ENCODE assay signal across 25 cellular contexts in genomic region chr15:99312228-99312627, GRCh38.
"Had no signal": no experiment of that assay in that cellular context is flagged by ENCODE, and none has a peak within 500 bp of the region (broad histone marks: within the 10 kb centered on the region; RNA-seq: fewer than 3 reads in every experiment).

No MANE protein-coding gene starts in this region.

- H3K27me3 ChIP-seq: stomach, suprapubic skin, testis, thyroid gland, tibial artery, tibial nerve, transverse colon, upper lobe of left lung, upper lobe of right lung, uterus, vagina had no signal

- H3K4me1 ChIP-seq: suprapubic skin, testis, tibial nerve, transverse colon, upper lobe of left lung, upper lobe of right lung, uterus, vagina had no signal

- H3K27ac ChIP-seq: stomach, suprapubic skin, testis, thoracic aorta, thyroid gland, tibial artery, tibial nerve, transverse colon, upper lobe of left lung, upper lobe of right lung, uterus, vagina had no signal

- ATAC-seq: stimulated activated effector memory CD8-positive, alpha-beta T cell treated with anti-CD3 and anti-CD28 coated beads, Interleukin-12 subunit alpha, Interleukin-12 subunit beta, amount 100 ng/mL, for 72 hours; stimulated activated memory B cell treated with anti-CD40 and anti-IgM and Interleukin-4, amounts not matched to agents 10 μg/mL and 1 μg/mL and 100 μg/mL, for 72 hours; stimulated activated naive B cell treated with anti-CD40 and anti-IgM and Interleukin-4, amounts not matched to agents 10 μg/mL and 1 μg/mL and 100 μg/mL, for 72 hours; stimulated activated naive CD8-positive, alpha-beta T cell treated with anti-CD3 and anti-CD28 coated beads, Interleukin-15, amount 100 ng/mL, for 72 hours; stimulated activated naive CD8-positive, alpha-beta T cell treated with anti-CD3 and anti-CD28 coated beads, Interleukin-15, Interleukin-2, amounts not matched to agents 100 U/mL and 50 U/mL, for 24 hours; upper lobe of right lung had no signal

- FAIRE-seq: urothelium cell line had no signal

- H3K4me3 ChIP-seq: stomach, suprapubic skin, testis, thoracic aorta, thyroid gland, tibial artery, tibial nerve, transverse colon, upper lobe of left lung, upper lobe of right lung, uterus, vagina had no signal

- H3K36me3 ChIP-seq: thoracic aorta, thyroid gland, upper lobe of left lung, upper lobe of right lung, uterus, vagina had no signal

- DNase-seq: stimulated activated CD4-positive, alpha-beta T cell treated with anti-CD3 and anti-CD28 coated beads, Interleukin-2, amount 100 ng/mL, for 48 hours; stimulated activated CD4-positive, alpha-beta T cell treated with anti-CD3 and anti-CD28 coated beads, Interleukin-4, amount 100 ng/mL, for 1 hour; stimulated activated CD4-positive, alpha-beta T cell treated with anti-CD3 and anti-CD28 coated beads, Interleukin-4, amount 100 ng/mL, for 24 hours; stimulated activated CD8-positive, alpha-beta memory T cell treated with anti-CD3 and anti-CD28 coated beads, Interleukin-4, amount 100 ng/mL, for 48 hours; stimulated activated naive B cell treated with anti-CD40 and anti-IgM and Interleukin-4, amounts not matched to agents 10 μg/mL and 1 μg/mL and 100 μg/mL, for 72 hours; stimulated activated naive CD4-positive, alpha-beta T cell; stimulated activated naive CD4-positive, alpha-beta T cell treated with Interleukin-2 at 50 U/mL for 16 hours; stimulated activated naive CD8-positive, alpha-beta T cell treated with anti-CD3 and anti-CD28 coated beads, Interleukin-15, amount 100 ng/mL, for 72 hours; stimulated activated naive CD8-positive, alpha-beta T cell treated with anti-CD3 and anti-CD28 coated beads, Interleukin-15, Interleukin-2, amounts not matched to agents 100 U/mL and 50 U/mL, for 24 hours; stomach; substantia nigra; testis; thyroid gland; tibial artery; transverse colon; upper lobe of left lung; upper lobe of right lung; uterus had no signal

- H3K9me3 ChIP-seq: testis, thoracic aorta, thyroid gland, upper lobe of right lung, vagina had no signal
